Comparison of ENCODE assay signal across 8 cellular contexts in the genomic region with DNA sequence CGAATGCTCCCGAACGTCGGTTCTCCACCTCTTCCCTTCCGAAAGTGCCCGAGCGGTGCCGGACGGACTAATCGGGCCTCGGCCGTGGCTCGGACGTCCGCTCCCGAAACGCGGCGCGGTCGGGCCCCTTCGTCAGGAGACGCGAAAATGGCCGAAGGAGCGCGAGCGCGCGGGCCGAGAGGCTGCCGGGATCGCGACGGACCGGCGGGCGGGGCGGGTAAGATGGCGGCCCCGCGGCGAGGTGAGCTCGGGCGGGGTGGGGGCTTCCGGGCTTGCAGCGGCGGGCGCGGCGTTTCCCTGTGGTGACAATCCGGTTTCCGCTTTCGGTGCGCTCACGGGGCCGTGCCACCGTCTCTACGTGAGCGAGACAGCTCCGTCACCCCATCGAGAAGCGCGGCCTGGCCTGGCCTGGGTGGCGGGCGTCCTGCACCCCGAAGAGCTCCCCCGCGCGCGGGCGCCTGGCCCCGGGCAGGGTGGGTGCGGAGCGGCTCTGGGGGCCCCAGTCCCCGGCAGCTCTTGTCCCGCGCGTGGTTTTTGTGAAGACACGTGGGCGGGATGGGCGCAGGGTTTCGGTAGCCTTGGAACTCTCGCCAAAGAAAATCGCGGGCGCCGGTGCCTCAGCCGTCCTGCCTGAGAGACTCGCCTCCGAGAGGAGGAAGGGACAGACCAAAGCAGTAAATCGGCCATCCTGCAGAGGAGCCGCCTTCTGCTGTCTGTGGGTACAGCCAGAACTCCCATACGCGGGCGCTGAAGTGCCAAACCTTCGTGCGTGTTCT. TPM values are rescaled to one million over a fixed set of nuclear protein-coding genes. Genes with fewer than 3 reads are reported as not detected.
DNase-seq lines count a peak whose midpoint lies in the region; ATAC-seq and TF ChIP-seq lines count a peak whose summit lies in the region.

TMEM80 (plus strand) TSS at position 211 of the 776 bp plus-strand sequence; CDS start at position 223, 12 bp downstream.

- H3K9me3 ChIP-seq in hepatocyte (ENCODE audit: low read depth): no peaks in the 10 kb centered on the region

- H3K79me2 ChIP-seq in hepatocyte: peaks cover 74% of the 10 kb centered on the region

- no peak for TF ChIP-seq CTCF in astrocyte of the cerebellum (IDR thresholded peaks at IDR 0.05; ENCODE audit: low read depth, low read length, missing control alignments)
- TF ChIP-seq CTCF in hepatocyte (IDR thresholded peaks at IDR 0.05; ENCODE audit: poor library complexity): no peak

- no peaks in the 10 kb centered on the region for H3K9me2 ChIP-seq in hepatocyte (replicated peaks; ENCODE audit: insufficient read depth)

- no peaks in the 10 kb centered on the region for H3K27me3 ChIP-seq in hepatocyte

- peak within 1 kb of the TSS; percentile 84 for H3K4me2 ChIP-seq in hepatocyte

- H2AFZ ChIP-seq in hepatocyte: peak within 1 kb of the TSS; percentile 33

- H3K27ac ChIP-seq in hepatocyte: peak within 1 kb of the TSS; percentile 96

- H3K36me3 ChIP-seq in hepatocyte (replicated peaks; ENCODE audit: insufficient read depth, low read depth): no peaks in the 10 kb centered on the region

- DNase-seq in NCI-H187 treated with DMSO at 0.1 percent for 48 hours (lab: John Stamatoyannopoulos, UW) (peak; percentile 84), T-helper 22 cell (ENCODE audit: low read depth) (peak; percentile 97), astrocyte of the cerebellum (ENCODE audit: low read depth) (peak; percentile 95), hepatocyte (ENCODE audit: low spot score) (peak; percentile 99), renal cortical epithelial cell (ENCODE audit: low read depth) (peak; percentile 83), HPDE6-E6E7 (ENCODE audit: extremely low spot score) (no peak)

- peaks cover 12% of the 10 kb centered on the region for H4K20me1 ChIP-seq in hepatocyte (ENCODE audit: insufficient read depth, poor library complexity, severe bottlenecking)

- H3K4me3 ChIP-seq in astrocyte of the cerebellum (ENCODE audit: low read depth, low read length): peak within 1 kb of the TSS; percentile 92
- H3K4me3 ChIP-seq in hepatocyte: peak within 1 kb of the TSS; percentile 53

- ATAC-seq in GM18499 (IDR thresholded peaks at IDR 0.05; ENCODE audit: insufficient read depth, unreplicated experiment) (peak; percentile 55), HG02938 (IDR thresholded peaks at IDR 0.05; ENCODE audit: unreplicated experiment) (peak; percentile 74)

- in situ Hi-C loops in astrocyte of the cerebellum (cut with HindIII; ENCODE audit: low sequenced_read_pairs): no loop called here

- WGBS in hepatocyte (ENCODE audit: low lambda C conversion rate, missing lambda C conversion rate): 1% methylated on average over 71 of the region's 98 CpGs

- H3K4me1 ChIP-seq in hepatocyte (ENCODE audit: insufficient read depth): peaks cover 31% of the 10 kb centered on the region

RNA-seq across cellular contexts. Expression of gene TMEM80, which starts in this region (rescaled TPM):
- 23.8 and 26.7 TPM in 2 replicates for total RNA-seq in hepatocyte
- 35.5 and 38.1 TPM in 2 replicates for polyA plus RNA-seq in hepatocyte
- 3.6 and 7.7 TPM in 2 replicates for total RNA-seq in renal cortical epithelial cell
